In genomic region chr1:116393792-116394191, GRCh38 we compare ENCODE assay signal across 20 cellular contexts. TPM values are rescaled to one million over a fixed set of nuclear protein-coding genes. Genes with fewer than 3 reads are reported as not detected.
DNase-seq lines count a peak whose midpoint lies in the region; ATAC-seq, FAIRE-seq and TF ChIP-seq lines count a peak whose summit lies in the region.
"Had no signal": no experiment of that assay in that cellular context is flagged by ENCODE, and none has a peak within 500 bp of the region (broad histone marks: within the 10 kb centered on the region; RNA-seq: fewer than 3 reads in every experiment).

No MANE protein-coding gene starts in this region.

- H3K27me3 Mint-ChIP-seq in MCF 10A (ENCODE audit: insufficient read depth, unreplicated experiment): no peaks in the 10 kb centered on the region
- H3K27me3 Mint-ChIP-seq: CD4-positive, CD25-positive, alpha-beta regulatory T cell had no signal

- POLR2A ChIA-PET in MCF 10A (lab: Yijun Ruan, JAX): interaction anchor here (1.3 to 7.0 kb wide), 2 partner anchors 11 to 13 kb away, joined by 4 to 30 read pairs; no protein-coding TSS in a partner anchor
- POLR2A ChIA-PET in HepG2 (lab: Yijun Ruan, JAX): interaction anchor here (0.9 kb wide), 1 partner anchor 18 kb away, joined by 3 read pairs; no protein-coding TSS in a partner anchor

- TF ChIP-seq CTCF in MCF 10A (IDR thresholded peaks at IDR 0.05; ENCODE audit: unreplicated experiment) (no peak), breast epithelium (IDR thresholded peaks at IDR 0.05) (no peak), HepG2 (CRISPR knock-in tag; IDR thresholded peaks at IDR 0.05) (no peak), Peyer's patch (IDR thresholded peaks at IDR 0.05) (no peak)

- TF ChIP-seq POLR2A in breast epithelium (IDR thresholded peaks at IDR 0.05) (no peak), HepG2 (IDR thresholded peaks at IDR 0.05; ENCODE audit: insufficient read depth in 1 of 2, low read depth in 2 of 2, low read length in 2 of 2) (no peak), Peyer's patch (IDR thresholded peaks at IDR 0.05) (no peak)

- no peak overlapping the region for H3K4me2 ChIP-seq in HepG2 (ENCODE audit: low read depth, low read length)

- no peak for FAIRE-seq in HepG2 (lab: Jason Lieb, UNC)
- FAIRE-seq in small intestine (lab: Jason Lieb, UNC): no peak
- FAIRE-seq: RCC 7860 had no signal

- H3K4me1 Mint-ChIP-seq in MCF 10A (ENCODE audit: insufficient read depth, unreplicated experiment): peaks cover 26% of the 10 kb centered on the region

- BruUV-seq in MCF 10A (replicated peaks; lab: Mats Ljungman, UMichigan): no TSS peak
- no TSS peak for BruUV-seq in HepG2 (replicated peaks; lab: Mats Ljungman, UMichigan)

- H3K9me3 ChIP-seq in breast epithelium: no peaks in the 10 kb centered on the region
- H3K9me3 ChIP-seq in SK-N-MC (ENCODE audit: low read depth, low read length): no peaks in the 10 kb centered on the region
- H3K9me3 ChIP-seq in HepG2 (ENCODE audit: low read length): no peaks in the 10 kb centered on the region
- H3K9me3 ChIP-seq in small intestine (ENCODE audit: control insufficient read depth, low read depth): no peaks in the 10 kb centered on the region
- H3K9me3 ChIP-seq in Peyer's patch: no peaks in the 10 kb centered on the region
- H3K9me3 ChIP-seq: SJCRH30 had no signal

- H3K36me3 Mint-ChIP-seq in MCF 10A (ENCODE audit: insufficient read depth, unreplicated experiment): peaks cover 100% of the 10 kb centered on the region

- no peak overlapping the region for H3K4me3 Mint-ChIP-seq in MCF 10A (ENCODE audit: unreplicated experiment)
- H3K4me3 Mint-ChIP-seq: CD4-positive, CD25-positive, alpha-beta regulatory T cell had no signal

- no peaks in the 10 kb centered on the region for H3K9me3 Mint-ChIP-seq in MCF 10A (ENCODE audit: unreplicated experiment)
- H3K9me3 Mint-ChIP-seq: CD4-positive, CD25-positive, alpha-beta regulatory T cell had no signal

- CTCF ChIA-PET in MCF 10A (lab: Yijun Ruan, JAX): interaction anchor here (0.6 kb wide), 1 partner anchor 9 kb away, joined by 5 read pairs; no protein-coding TSS in a partner anchor
- CTCF ChIA-PET in HepG2 (lab: Yijun Ruan, JAX; ENCODE audit: low intra/inter-chr PET ratio, low total read pairs): no interaction called here

- H3K79me2 ChIP-seq in HepG2 (ENCODE audit: insufficient read depth, low read length): peaks cover 8% of the 10 kb centered on the region

- 38% methylated on average over 2 of the region's 2 CpGs for WGBS in HepG2 (ENCODE audit: low lambda C conversion rate)
- 15 to 61% (median 32%) methylated on average over 2 of the region's 2 CpGs for WGBS in small intestine, 3 donors

- H3K27ac ChIP-seq in breast epithelium (no peak overlapping the region), SK-N-MC (peak overlapping the region; percentile 42), HepG2 (ENCODE audit: extremely low read length, insufficient read depth, low read length) (peak overlapping the region; percentile 41), small intestine (ENCODE audit: low read depth in 1 of 2, low read length in 1 of 2) (peak overlapping the region in 1 of 2 donors; percentile 77), Peyer's patch (peak overlapping the region in 2 of 4 donors; percentile 37 to 62)
- H3K27ac ChIP-seq: SJCRH30 had no signal

- no peak for DNase-seq in MCF 10A (ENCODE audit: unreplicated experiment)
- no peak for DNase-seq in breast epithelium (ENCODE audit: low spot score in 2 of 2)
- DNase-seq in SK-N-MC (ENCODE audit: low read depth, low spot score): no peak
- DNase-seq in HepG2 (ENCODE audit: low spot score): no peak
- DNase-seq in small intestine: peak; percentile 87
- DNase-seq in Peyer's patch: no peak
- no peak for DNase-seq in kidney glomerular epithelial cell (lab: John Stamatoyannopoulos, UW)
- no peak for DNase-seq in activated effector memory CD4-positive, alpha-beta T cell treated with anti-CD3 and anti-CD28 coated beads, Interleukin-2, amount 50 U/mL, for 16 hours
- DNase-seq: CD4-positive, CD25-positive, alpha-beta regulatory T cell; DMS79; H7; MM.1S; NCI-H1092; NCI-H1436; NCI-H187 treated with DMSO at 0.1 percent for 48 hours; NCI-H2107; NCI-H510A; NCI-H748 treated with DMSO at 0.1 percent for 48 hours; SJCRH30 had no signal

- peak overlapping the region; percentile 43 for H3K27ac Mint-ChIP-seq in MCF 10A (ENCODE audit: low read depth, unreplicated experiment)

- peaks cover 4% of the 10 kb centered on the region for H4K20me1 ChIP-seq in HepG2 (ENCODE audit: insufficient read depth, low read length)

- H3K4me3 ChIP-seq in breast epithelium (no peak overlapping the region), SK-N-MC (no peak overlapping the region), HepG2 (replicated peaks in 1 of 3; ENCODE audit: insufficient read depth in 1 of 3, low read depth in 2 of 3, low read length in 3 of 3) (no peak overlapping the region), small intestine (ENCODE audit: low read depth in 1 of 2, low read length in 2 of 2) (no peak overlapping the region), Peyer's patch (no peak overlapping the region)
- H3K4me3 ChIP-seq: SJCRH30 had no signal

- peak; percentile 33; the same call in 1 of the 3 replicates for ATAC-seq in HepG2

- TF ChIP-seq EP300 in HepG2 (IDR thresholded peaks at IDR 0.05; ENCODE audit: low read depth in 2 of 2, low read length in 2 of 2) (peak in 1 of 2 experiments; percentile 19; a peak in 1 of 4 replicates), HepG2 (CRISPR knock-in tag; IDR thresholded peaks at IDR 0.05; ENCODE audit: borderline replicate concordance) (no peak)

- intact Hi-C loops in MCF 10A (cut with micrococcal nuclease): no loop called here
- intact Hi-C loops in breast epithelium (cut with DNase I; ENCODE audit: low total_unique reads): no loop called here
- intact Hi-C loops in HepG2 (cut with micrococcal nuclease; ENCODE audit: unreplicated experiment): loop anchor here (5.0 kb wide), 1 partner anchor 256 kb away; no protein-coding TSS in a partner anchor

- H3K4me1 ChIP-seq in breast epithelium: no peaks in the 10 kb centered on the region
- H3K4me1 ChIP-seq in HepG2 (ENCODE audit: insufficient read depth, low read length): peaks cover 37% of the 10 kb centered on the region
- H3K4me1 ChIP-seq in small intestine (ENCODE audit: control insufficient read depth in 2 of 2, insufficient read depth in 1 of 2, low read depth in 1 of 2, low read length in 1 of 2): peaks cover 5 to 13% of the 10 kb centered on the region in 2 donors
- H3K4me1 ChIP-seq in Peyer's patch: peaks cover 0 to 28% (median 0%) of the 10 kb centered on the region in 4 donors
- H3K4me1 ChIP-seq: SJCRH30 had no signal

- H3K36me3 ChIP-seq in breast epithelium (peaks cover 43% of the 10 kb centered on the region), SK-N-MC (ENCODE audit: insufficient read depth, low read length) (peaks cover 100% of the 10 kb centered on the region), HepG2 (replicated peaks in 1 of 2; ENCODE audit: control insufficient read depth in 1 of 2, insufficient read depth in 2 of 2, low read length in 2 of 2) (peaks cover 46 to 98% of the 10 kb centered on the region in 2 experiments), small intestine (ENCODE audit: control insufficient read depth in 2 of 2, insufficient read depth in 2 of 2, low read length in 2 of 2) (peaks cover 54 to 58% of the 10 kb centered on the region in 2 donors), Peyer's patch (peaks cover 0 to 100% (median 10%) of the 10 kb centered on the region in 3 donors)

- H3K27me3 ChIP-seq in breast epithelium (no peaks in the 10 kb centered on the region), HepG2 (ENCODE audit: control insufficient read depth in 1 of 2, insufficient read depth in 2 of 2, low read length in 2 of 2) (no peaks in the 10 kb centered on the region), small intestine (ENCODE audit: control insufficient read depth in 2 of 2, insufficient read depth in 2 of 2, low read length in 2 of 2) (no peaks in the 10 kb centered on the region), Peyer's patch (no peaks in the 10 kb centered on the region)
- H3K27me3 ChIP-seq: SJCRH30 had no signal

- in situ Hi-C loops in HepG2 (cut with HindIII; ENCODE audit: extremely low pct_ligation_motif_present, low pct_unique_long_range_greater_than_20kb): no loop called here

- H3K9ac ChIP-seq in SK-N-MC (ENCODE audit: insufficient read length) (no peak overlapping the region), HepG2 (ENCODE audit: insufficient read depth, low read depth, low read length) (no peak overlapping the region)

- no peak for TF ChIP-seq RAD21 in HepG2 (CRISPR knock-in tag; IDR thresholded peaks at IDR 0.05)

- no peak overlapping the region for H2AFZ ChIP-seq in HepG2 (ENCODE audit: low read length)

TF ChIP-seq in HepG2, 621 proteins besides CTCF, POLR2A, EP300 and RAD21 (continues in another document):
- TF ChIP-seq SOX6 (IDR thresholded peaks at IDR 0.05) (no peak), SOX6 (CRISPR knock-in tag; IDR thresholded peaks at IDR 0.05) (peak; percentile 74)

RNA-seq across cellular contexts. Expression of gene ATP1A1, which starts 20.7 kb away (rescaled TPM):
- total RNA-seq in MCF 10A (2022) (361 and 378 TPM in 2 replicates), breast epithelium (100 to 1,000 TPM; 235 to 423 (median 331) TPM), HepG2 (2016; rRNA removed; fragmentation: Illumina TruSeq; extraction: Trizol) (210 and 280 TPM in 2 replicates), Peyer's patch (1,000 to 10,000 TPM in 3 of 4 donors, 100 to 1,000 TPM in 1; 229 to 4,700 (median 2,986) TPM)
- total RNA-seq in HepG2 (2016; cell fraction: cytosol; rRNA removed; fragmentation: Illumina TruSeq; extraction: Trizol; ENCODE audit: low read depth): 60.3 and 83.4 TPM in 2 replicates
- total RNA-seq in HepG2 (2016; cell fraction: insoluble cytoplasmic fraction; rRNA removed; fragmentation: Illumina TruSeq; extraction: Trizol): 183 and 291 TPM in 2 replicates
- total RNA-seq in HepG2 (2016; cell fraction: membrane; rRNA removed; fragmentation: Illumina TruSeq; extraction: Trizol): 133 and 176 TPM in 2 replicates
- 383 and 432 TPM in 2 replicates for total RNA-seq in HepG2 (2016; cell fraction: nucleus; rRNA removed; fragmentation: Illumina TruSeq; extraction: Trizol)
- polyA plus RNA-seq in HepG2 (2011; rRNA removed) (627 and 705 TPM in 2 replicates), small intestine (1,000 to 10,000 TPM in 2 of 3 donors, 100 to 1,000 TPM in 1; 921 to 1,048 (median 1,042) TPM)
- polyA plus RNA-seq in HepG2 (2011; cell fraction: cytosol; rRNA removed): 735 and 774 TPM in 2 replicates
- 313 and 327 TPM in 2 replicates for polyA plus RNA-seq in HepG2 (2011; cell fraction: nucleus; rRNA removed)
- polyA plus RNA-seq in HepG2 (2012): 467 and 657 TPM in 2 replicates
- polyA plus RNA-seq in HepG2 (2016; cell fraction: cytosol; fragmentation: Illumina TruSeq; extraction: Trizol; ENCODE audit: low read depth): 69.6 and 84.9 TPM in 2 replicates
- 219 and 228 TPM in 2 replicates for polyA plus RNA-seq in HepG2 (2016; cell fraction: insoluble cytoplasmic fraction; fragmentation: Illumina TruSeq; extraction: Trizol; ENCODE audit: low read depth)
- polyA plus RNA-seq in HepG2 (2016; cell fraction: membrane; fragmentation: Illumina TruSeq; extraction: Trizol; ENCODE audit: low read depth): 106 and 149 TPM in 2 replicates
- polyA plus RNA-seq in HepG2 (2016; cell fraction: nucleus; fragmentation: Illumina TruSeq; extraction: Trizol; ENCODE audit: insufficient read depth, low read depth): 515 and 526 TPM in 2 replicates
- polyA minus RNA-seq in HepG2 (2011; rRNA and poly(A)+ RNA removed; ENCODE audit: low replicate concordance): 367 and 928 TPM in 2 replicates
- 438 and 487 TPM in 2 replicates for polyA minus RNA-seq in HepG2 (2011; cell fraction: cytosol; rRNA and poly(A)+ RNA removed)
- 356 and 442 TPM in 2 replicates for polyA minus RNA-seq in HepG2 (2011; cell fraction: nucleus; rRNA and poly(A)+ RNA removed)

Comparison
In these comparisons a context has a peak if more than half of its experiments do, and no peak if none do; other contexts are left out.
1. H3K27ac ChIP-seq: peak in SK-N-MC (single experiment) and HepG2 (single experiment); none in breast epithelium (0 of 2).